Comparison of ENCODE assay signal across 8 cellular contexts in genomic region chr7:43650457-43651052, GRCh38.
DNase-seq lines count a peak whose midpoint lies in the region; ATAC-seq and TF ChIP-seq lines count a peak whose summit lies in the region.

No MANE protein-coding gene starts in this region.

- H3K9me3 ChIP-seq in suprapubic skin = no peaks in the 10 kb centered on the region

- no peaks in the 10 kb centered on the region for H3K27me3 ChIP-seq in suprapubic skin

- no peak for TF ChIP-seq CTCF in suprapubic skin (IDR thresholded peaks at IDR 0.05)

- no peak overlapping the region for H3K4me3 ChIP-seq in suprapubic skin

- peaks cover 61% of the 10 kb centered on the region for H3K4me1 ChIP-seq in suprapubic skin

- peak; percentile 65 for DNase-seq in activated CD8-positive, alpha-beta memory T cell treated with anti-CD3 and anti-CD28 coated beads, Interleukin-2, amount 10 ng/mL, durations not matched to agents 7 days and 5 days
- DNase-seq in activated CD8-positive, alpha-beta memory T cell treated with anti-CD3 and anti-CD28 coated beads, Interleukin-2, amount 50 U/mL, for 48 hours = no peak
- DNase-seq in activated CD4-positive, alpha-beta memory T cell treated with anti-CD3 and anti-CD28 coated beads for 36 hours = peak; percentile 43
- DNase-seq in glomerular visceral epithelial cell (ENCODE audit: extremely low spot score) (peak; percentile 29), suprapubic skin (ENCODE audit: low spot score in 2 of 2) (no peak), NCI-H1417 treated with DMSO at 0.1 percent for 48 hours (lab: John Stamatoyannopoulos, UW) (no peak)
- no peak for DNase-seq in stimulated activated CD4-positive, alpha-beta T cell treated with anti-CD3 and anti-CD28 coated beads, Interleukin-4, amount 100 ng/mL, for 4 hours

- peak; percentile 5 for ATAC-seq in activated CD8-positive, alpha-beta memory T cell treated with anti-CD3 and anti-CD28 coated beads, Interleukin-2, amount 10 ng/mL, durations not matched to agents 7 days and 5 days
- no peak for ATAC-seq in HG02973 (IDR thresholded peaks at IDR 0.05; ENCODE audit: unreplicated experiment)

- no peaks in the 10 kb centered on the region for H3K9me3 Mint-ChIP-seq in activated CD8-positive, alpha-beta memory T cell treated with anti-CD3 and anti-CD28 coated beads, Interleukin-2, amount 10 ng/mL, durations not matched to agents 7 days and 5 days (ENCODE audit: low read depth)
- H3K9me3 Mint-ChIP-seq in activated CD4-positive, alpha-beta memory T cell treated with anti-CD3 and anti-CD28 coated beads for 36 hours = no peaks in the 10 kb centered on the region

- no peak for TF ChIP-seq POLR2A in suprapubic skin (IDR thresholded peaks at IDR 0.05)

- peaks cover 5% of the 10 kb centered on the region for H3K36me3 ChIP-seq in suprapubic skin

- TF ChIP-seq EP300 in suprapubic skin (IDR thresholded peaks at IDR 0.05) = no peak

- POLR2A ChIA-PET in activated CD4-positive, alpha-beta memory T cell treated with anti-CD3 and anti-CD28 coated beads for 36 hours (lab: Charles Lee) = interaction anchor here (0.8 to 3.6 kb wide), 11 partner anchors 8 to 65 kb away, joined by 3 to 90 read pairs (median 7); partner anchors contain the start of gene STK17A

- CTCF ChIA-PET in activated CD8-positive, alpha-beta memory T cell treated with anti-CD3 and anti-CD28 coated beads, Interleukin-2, amount 10 ng/mL, durations not matched to agents 7 days and 5 days (lab: Charles Lee) = interaction anchor here (0.6 to 11.0 kb wide), 11 partner anchors 11 to 429 kb away, joined by 3 to 90 read pairs (median 4); partner anchors contain the start of gene STK17A
- CTCF ChIA-PET in activated CD4-positive, alpha-beta memory T cell treated with anti-CD3 and anti-CD28 coated beads for 36 hours (lab: Charles Lee) = interaction anchor here (1.0 to 9.9 kb wide), 11 partner anchors 19 to 184 kb away, joined by 3 to 130 read pairs (median 6); partner anchors contain the start of gene STK17A

- H3K27ac ChIP-seq in suprapubic skin = peak overlapping the region; percentile 13

- H3K27ac Mint-ChIP-seq in activated CD8-positive, alpha-beta memory T cell treated with anti-CD3 and anti-CD28 coated beads, Interleukin-2, amount 10 ng/mL, durations not matched to agents 7 days and 5 days = peak overlapping the region; percentile 97
- peak overlapping the region; percentile 99 for H3K27ac Mint-ChIP-seq in activated CD4-positive, alpha-beta memory T cell treated with anti-CD3 and anti-CD28 coated beads for 36 hours

- H3K4me3 Mint-ChIP-seq in activated CD8-positive, alpha-beta memory T cell treated with anti-CD3 and anti-CD28 coated beads, Interleukin-2, amount 10 ng/mL, durations not matched to agents 7 days and 5 days = peak overlapping the region; percentile 76
- H3K4me3 Mint-ChIP-seq in activated CD4-positive, alpha-beta memory T cell treated with anti-CD3 and anti-CD28 coated beads for 36 hours = peak overlapping the region; percentile 59

- 59% methylated on average over 9 of the region's 9 CpGs for WGBS in suprapubic skin

- peaks cover 90% of the 10 kb centered on the region for H3K4me1 Mint-ChIP-seq in activated CD8-positive, alpha-beta memory T cell treated with anti-CD3 and anti-CD28 coated beads, Interleukin-2, amount 10 ng/mL, durations not matched to agents 7 days and 5 days
- H3K4me1 Mint-ChIP-seq in activated CD4-positive, alpha-beta memory T cell treated with anti-CD3 and anti-CD28 coated beads for 36 hours (ENCODE audit: low read depth) = peaks cover 90% of the 10 kb centered on the region

- peaks cover 38% of the 10 kb centered on the region for H3K36me3 Mint-ChIP-seq in activated CD8-positive, alpha-beta memory T cell treated with anti-CD3 and anti-CD28 coated beads, Interleukin-2, amount 10 ng/mL, durations not matched to agents 7 days and 5 days
- peaks cover 23% of the 10 kb centered on the region for H3K36me3 Mint-ChIP-seq in activated CD4-positive, alpha-beta memory T cell treated with anti-CD3 and anti-CD28 coated beads for 36 hours

- intact Hi-C loops in activated CD4-positive, alpha-beta memory T cell treated with anti-CD3 and anti-CD28 coated beads for 36 hours (cut with micrococcal nuclease) = loop anchor here (1.0 to 10.0 kb wide), 2 partner anchors 184 to 394 kb away; partner anchors contain the start of gene DBNL

- H3K27me3 Mint-ChIP-seq in activated CD8-positive, alpha-beta memory T cell treated with anti-CD3 and anti-CD28 coated beads, Interleukin-2, amount 10 ng/mL, durations not matched to agents 7 days and 5 days = no peaks in the 10 kb centered on the region
- no peaks in the 10 kb centered on the region for H3K27me3 Mint-ChIP-seq in activated CD4-positive, alpha-beta memory T cell treated with anti-CD3 and anti-CD28 coated beads for 36 hours

Comparison
In these comparisons a context has a peak if more than half of its experiments do, and no peak if none do; other contexts are left out.
1. DNase-seq: peak in activated CD8-positive, alpha-beta memory T cell treated with anti-CD3 and anti-CD28 coated beads, Interleukin-2, amount 10 ng/mL, durations not matched to agents 7 days and 5 days (single experiment), activated CD4-positive, alpha-beta memory T cell treated with anti-CD3 and anti-CD28 coated beads for 36 hours (single experiment) and glomerular visceral epithelial cell (single experiment); none in activated CD8-positive, alpha-beta memory T cell treated with anti-CD3 and anti-CD28 coated beads, Interleukin-2, amount 50 U/mL, for 48 hours (single experiment), suprapubic skin (0 of 2), NCI-H1417 treated with DMSO at 0.1 percent for 48 hours (single experiment) and stimulated activated CD4-positive, alpha-beta T cell treated with anti-CD3 and anti-CD28 coated beads, Interleukin-4, amount 100 ng/mL, for 4 hours (0 of 2).